In genomic region chr1:218573871-218574270, GRCh38 we compare ENCODE assay signal across 21 cellular contexts.
"Had no signal": no experiment of that assay in that cellular context is flagged by ENCODE, and none has a peak within 500 bp of the region (broad histone marks: within the 10 kb centered on the region; RNA-seq: fewer than 3 reads in every experiment).

No MANE protein-coding gene starts in this region.

- DNase-seq: activated CD4-positive, alpha-beta memory T cell treated with anti-CD3 and anti-CD28 coated beads for 36 hours; activated CD4-positive, alpha-beta T cell treated with anti-CD3 and anti-CD28 coated beads for 48 hours; activated CD8-positive, alpha-beta memory T cell treated with anti-CD3 and anti-CD28 coated beads, Interleukin-2, amount 10 ng/mL, durations not matched to agents 7 days and 5 days; activated effector memory CD4-positive, alpha-beta T cell treated with anti-CD3 and anti-CD28 coated beads, Interleukin-2, amount 50 U/mL, for 16 hours; activated naive CD4-positive, alpha-beta T cell treated with anti-CD3 and anti-CD28 coated beads, Interleukin-2, amount 10 ng/mL, durations not matched to agents 7 days and 5 days; activated T-cell treated with anti-CD3 and anti-CD28 coated beads for 4 hours; body of pancreas; gastrocnemius medialis; heart right ventricle; islet precursor cell; left colon; mesendoderm; mucosa of descending colon; occipital lobe; sigmoid colon; stimulated activated CD4-positive, alpha-beta T cell treated with anti-CD3 and anti-CD28 coated beads, Interleukin-4, amount 100 ng/mL, for 4 hours; substantia nigra; thyroid gland had no signal

- H3K27ac Mint-ChIP-seq: activated CD4-positive, alpha-beta memory T cell treated with anti-CD3 and anti-CD28 coated beads for 36 hours; activated CD8-positive, alpha-beta memory T cell treated with anti-CD3 and anti-CD28 coated beads, Interleukin-2, amount 10 ng/mL, durations not matched to agents 7 days and 5 days; activated naive CD4-positive, alpha-beta T cell treated with anti-CD3 and anti-CD28 coated beads, Interleukin-2, amount 10 ng/mL, durations not matched to agents 7 days and 5 days; stimulated activated naive CD8-positive, alpha-beta T cell treated with anti-CD3 and anti-CD28 coated beads, Interleukin-15, Interleukin-2, amounts not matched to agents 100 ng/mL and 50 ng/mL, for 24 hours had no signal

- H3K27me3 Mint-ChIP-seq: activated CD4-positive, alpha-beta memory T cell treated with anti-CD3 and anti-CD28 coated beads for 36 hours; activated CD8-positive, alpha-beta memory T cell treated with anti-CD3 and anti-CD28 coated beads, Interleukin-2, amount 10 ng/mL, durations not matched to agents 7 days and 5 days; activated naive CD4-positive, alpha-beta T cell treated with anti-CD3 and anti-CD28 coated beads, Interleukin-2, amount 10 ng/mL, durations not matched to agents 7 days and 5 days; stimulated activated naive CD8-positive, alpha-beta T cell treated with anti-CD3 and anti-CD28 coated beads, Interleukin-15, Interleukin-2, amounts not matched to agents 100 ng/mL and 50 ng/mL, for 24 hours had no signal

- H3K4me1 Mint-ChIP-seq: activated CD8-positive, alpha-beta memory T cell treated with anti-CD3 and anti-CD28 coated beads, Interleukin-2, amount 10 ng/mL, durations not matched to agents 7 days and 5 days; activated naive CD4-positive, alpha-beta T cell treated with anti-CD3 and anti-CD28 coated beads, Interleukin-2, amount 10 ng/mL, durations not matched to agents 7 days and 5 days; neural crest cell had no signal

- H3K36me3 Mint-ChIP-seq: activated CD4-positive, alpha-beta memory T cell treated with anti-CD3 and anti-CD28 coated beads for 36 hours; activated CD8-positive, alpha-beta memory T cell treated with anti-CD3 and anti-CD28 coated beads, Interleukin-2, amount 10 ng/mL, durations not matched to agents 7 days and 5 days; activated naive CD4-positive, alpha-beta T cell treated with anti-CD3 and anti-CD28 coated beads, Interleukin-2, amount 10 ng/mL, durations not matched to agents 7 days and 5 days had no signal

- H3K4me3 Mint-ChIP-seq: activated CD4-positive, alpha-beta memory T cell treated with anti-CD3 and anti-CD28 coated beads for 36 hours; activated CD8-positive, alpha-beta memory T cell treated with anti-CD3 and anti-CD28 coated beads, Interleukin-2, amount 10 ng/mL, durations not matched to agents 7 days and 5 days; activated naive CD4-positive, alpha-beta T cell treated with anti-CD3 and anti-CD28 coated beads, Interleukin-2, amount 10 ng/mL, durations not matched to agents 7 days and 5 days; neural crest cell; stimulated activated naive CD8-positive, alpha-beta T cell treated with anti-CD3 and anti-CD28 coated beads, Interleukin-15, Interleukin-2, amounts not matched to agents 100 ng/mL and 50 ng/mL, for 24 hours had no signal

- H3K27me3 ChIP-seq: body of pancreas, cardiac muscle cell, gastrocnemius medialis, heart right ventricle, sigmoid colon, thyroid gland had no signal

- H3K9me3 Mint-ChIP-seq: activated CD4-positive, alpha-beta memory T cell treated with anti-CD3 and anti-CD28 coated beads for 36 hours; activated naive CD4-positive, alpha-beta T cell treated with anti-CD3 and anti-CD28 coated beads, Interleukin-2, amount 10 ng/mL, durations not matched to agents 7 days and 5 days; stimulated activated naive CD8-positive, alpha-beta T cell treated with anti-CD3 and anti-CD28 coated beads, Interleukin-15, Interleukin-2, amounts not matched to agents 100 ng/mL and 50 ng/mL, for 24 hours had no signal

- H3K36me3 ChIP-seq: cardiac muscle cell, gastrocnemius medialis, heart right ventricle, sigmoid colon, thyroid gland had no signal

- H3K4me3 ChIP-seq: body of pancreas, cardiac muscle cell, gastrocnemius medialis, heart right ventricle, mucosa of descending colon, sigmoid colon, thyroid gland had no signal
